9 cellular contexts compared by ENCODE assay signal in genomic region chr17:55769625-55770000, GRCh38. TPM values are rescaled to one million over a fixed set of nuclear protein-coding genes. Genes with fewer than 3 reads are reported as not detected.
A peak's percentile ranks its signal among the peaks of the same experiment; 100 is the strongest.
DNase-seq lines count a peak whose midpoint lies in the region; ATAC-seq and TF ChIP-seq lines count a peak whose summit lies in the region.
"Had no signal": no experiment of that assay in that cellular context is flagged by ENCODE, and none has a peak within 500 bp of the region (broad histone marks: within the 10 kb centered on the region; RNA-seq: fewer than 3 reads in every experiment).

No MANE protein-coding gene starts in this region.

- H3K4me1 ChIP-seq in esophagus muscularis mucosa, result peaks cover 0 to 22% (median 20%) of the 10 kb centered on the region in 4 donors

- ATAC-seq in omental fat pad (ENCODE audit: low FRiP score) (peak; percentile 52), GM18873 (IDR thresholded peaks at IDR 0.05; ENCODE audit: low FRiP score, unreplicated experiment) (no peak), HG03565 (IDR thresholded peaks at IDR 0.05; ENCODE audit: unreplicated experiment) (no peak)

- POLR2A ChIA-PET in BJ (lab: Charles Lee), result no interaction called here

- H3K9me3 ChIP-seq in esophagus muscularis mucosa, result no peaks in the 10 kb centered on the region

- H3K27me3 ChIP-seq in BJ (ENCODE audit: control insufficient read depth, insufficient read depth, low read length), result no peaks in the 10 kb centered on the region
- H3K27me3 ChIP-seq in esophagus muscularis mucosa, result no peaks in the 10 kb centered on the region

- CTCF ChIA-PET in BJ (lab: Yijun Ruan, JAX), result interaction anchor here (0.8 to 6.5 kb wide), 24 partner anchors 8 to 243 kb away, joined by 3 to 68 read pairs (median 5); partner anchors contain the start of genes PCTP and TMEM100

- no peak overlapping the region for H3K4me3 ChIP-seq in BJ (ENCODE audit: low read depth, low read length)
- H3K4me3 ChIP-seq in NB4 (ENCODE audit: low read depth, low read length), result no peak overlapping the region
- H3K4me3 ChIP-seq in esophagus muscularis mucosa, result no peak overlapping the region

- H3K27ac ChIP-seq in esophagus muscularis mucosa (replicated peaks in 1 of 4), result peak overlapping the region; percentile 22 to 66 (median 36)

- intact Hi-C loops in esophagus muscularis mucosa (cut with DNase I), result no loop called here

- 79% methylated on average over 6 of the region's 6 CpGs for WGBS in esophagus muscularis mucosa

- TF ChIP-seq CTCF in BJ (IDR thresholded peaks at IDR 0.05; ENCODE audit: insufficient read depth, low read depth, low read length) (no peak), NB4 (IDR thresholded peaks at IDR 0.05; ENCODE audit: low read depth, low read length) (no peak), esophagus muscularis mucosa (IDR thresholded peaks at IDR 0.05) (no peak), omental fat pad (IDR thresholded peaks at IDR 0.05) (no peak)

- peak; percentile 36 for DNase-seq in BJ (ENCODE audit: low read depth)
- peak; percentile 42 for DNase-seq in NB4 (ENCODE audit: low read depth)
- DNase-seq in esophagus muscularis mucosa (ENCODE audit: extremely low spot score), result no peak
- no peak for DNase-seq in omental fat pad (ENCODE audit: low spot score)
- DNase-seq in activated T-cell treated with anti-CD3 and anti-CD28 coated beads for 4 hours, result no peak
- DNase-seq in HT-29 (ENCODE audit: low spot score), result no peak
- DNase-seq: DND-41 had no signal

- TF ChIP-seq EP300 in esophagus muscularis mucosa (IDR thresholded peaks at IDR 0.05), result no peak

- no peak for TF ChIP-seq POLR2A in NB4 (IDR thresholded peaks at IDR 0.05; ENCODE audit: extremely low read depth, insufficient read length)
- no peak for TF ChIP-seq POLR2A in esophagus muscularis mucosa (IDR thresholded peaks at IDR 0.05; ENCODE audit: low read depth)

- peaks cover 4% of the 10 kb centered on the region for H3K36me3 ChIP-seq in BJ (ENCODE audit: control insufficient read depth, insufficient read depth, low read length)
- H3K36me3 ChIP-seq in esophagus muscularis mucosa, result peaks cover 23 to 65% (median 54%) of the 10 kb centered on the region in 4 donors

RNA-seq across cellular contexts. Expression of gene PCTP, which starts 18.8 kb away (rescaled TPM):
- 10.2 and 13.3 TPM in 2 replicates for polyA plus RNA-seq in BJ (2011; rRNA removed)
- polyA minus RNA-seq in BJ (2011; rRNA and poly(A)+ RNA removed), result 6.7 and 6.8 TPM in 2 replicates
- total RNA-seq in esophagus muscularis mucosa, result 10 to 100 TPM; 11.2 to 17.4 (median 11.8) TPM
- total RNA-seq in omental fat pad, result 10 to 100 TPM; 16.0 to 41.9 (median 25.0) TPM
- 11.2 and 13.5 TPM in 2 replicates for total RNA-seq in HT-29 (2014; rRNA removed; shearing (Covaris generic))

RNA-seq across cellular contexts. Expression of gene TMEM100, which starts 46.9 kb away (rescaled TPM):
- 0.07 TPM in 2 replicates for polyA plus RNA-seq in BJ (2011; rRNA removed)
- not detected in 2 replicates for polyA minus RNA-seq in BJ (2011; rRNA and poly(A)+ RNA removed)
- total RNA-seq in esophagus muscularis mucosa (1 to 10 TPM; 4.2 to 9.6 (median 9.5) TPM), omental fat pad (100 to 1,000 TPM in 1 of 4 donors, 10 to 100 TPM in 3; 15.1 to 127 (median 43.6) TPM)
- total RNA-seq in HT-29 (2014; rRNA removed; shearing (Covaris generic)), result not detected in 2 replicates

Comparison
In these comparisons a context has a peak if more than half of its experiments do, and no peak if none do; other contexts are left out.
1. DNase-seq: peak in BJ (single experiment) and NB4 (single experiment); none in esophagus muscularis mucosa (single experiment), omental fat pad (single experiment), activated T-cell treated with anti-CD3 and anti-CD28 coated beads for 4 hours (single experiment) and HT-29 (single experiment).